Comparison of ENCODE assay signal across 1 cellular context in genomic region chr3:148924572-148924971, GRCh38.
A peak's percentile ranks its signal among the peaks of the same experiment; 100 is the strongest.
TF ChIP-seq lines count a peak whose summit lies in the region.

No MANE protein-coding gene starts in this region.

TF ChIP-seq in HepG2, 621 proteins besides CTCF, POLR2A, EP300 and RAD21:
- TF ChIP-seq MAFF (IDR thresholded peaks at IDR 0.05; ENCODE audit: low read depth, low read length) (0 out of 2 replicates have a peak, but pooled peaks have one; percentile 2), MAFK (conservative IDR thresholded peaks at IDR 0.05 in 1 of 2, IDR thresholded peaks at IDR 0.05 in 1 of 2; ENCODE audit: low read length in 2 of 2) (0 out of 4 replicates have a peak, but pooled peaks have one; percentile 4 to 17), MTA1 (CRISPR knock-in tag; IDR thresholded peaks at IDR 0.05; ENCODE audit: borderline replicate concordance) (no peak), REST (IDR thresholded peaks at IDR 0.05; ENCODE audit: borderline replicate concordance in 1 of 2, low read depth in 1 of 2, low read length in 2 of 2) (no peak), ETS1 (CRISPR knock-in tag; IDR thresholded peaks at IDR 0.05) (no peak)
